In the genomic region with DNA sequence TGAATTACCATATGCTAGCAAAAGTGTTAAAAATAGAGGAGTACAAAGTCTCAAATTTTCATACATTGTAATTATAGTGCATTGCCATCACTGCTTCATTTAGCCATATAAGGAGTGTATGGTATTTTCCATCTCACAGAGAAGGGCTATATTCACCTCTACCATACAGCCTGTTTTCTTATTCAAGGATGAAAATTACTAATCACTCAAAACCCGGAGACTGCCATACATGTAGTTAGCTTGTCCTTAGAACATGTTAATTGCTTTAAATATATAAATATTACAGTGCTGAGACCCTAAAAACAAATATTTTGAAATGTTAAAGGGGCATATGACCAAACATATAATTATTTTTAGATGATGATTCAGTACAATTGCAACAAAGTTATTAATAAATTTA, we compare ENCODE assay signal across 8 cellular contexts. TPM values are rescaled to one million over a fixed set of nuclear protein-coding genes. Genes with fewer than 3 reads are reported as not detected.
DNase-seq lines count a peak whose midpoint lies in the region; ATAC-seq and TF ChIP-seq lines count a peak whose summit lies in the region.

No MANE protein-coding gene starts in this region.

- peaks cover 46% of the 10 kb centered on the region for H3K4me1 ChIP-seq in Karpas-422 (ENCODE audit: low read length)

- TF ChIP-seq CTCF in AG04450 (IDR thresholded peaks at IDR 0.05; ENCODE audit: low read depth, low read length) (no peak), coronary artery (IDR thresholded peaks at IDR 0.05) (no peak), nephron progenitor cell (IDR thresholded peaks at IDR 0.05) (no peak)

- no peaks in the 10 kb centered on the region for H4K20me1 ChIP-seq in Karpas-422 (ENCODE audit: insufficient read depth, low read depth, low read length)

- H3K4me3 Mint-ChIP-seq in nephron progenitor cell = peak overlapping the region; percentile 88

- H3K27me3 ChIP-seq in AG04450 (ENCODE audit: control insufficient read depth, insufficient read depth, low read length) = no peaks in the 10 kb centered on the region
- H3K27me3 ChIP-seq in Karpas-422 (ENCODE audit: low read length) = no peaks in the 10 kb centered on the region

- H3K9ac ChIP-seq in Karpas-422 (ENCODE audit: low read length) = peak overlapping the region; percentile 89

- ATAC-seq in HG02885 (IDR thresholded peaks at IDR 0.05; ENCODE audit: poor library complexity, unreplicated experiment) = no peak
- no peak for ATAC-seq in GM19023 (IDR thresholded peaks at IDR 0.05; ENCODE audit: unreplicated experiment)
- ATAC-seq in HG03108 (IDR thresholded peaks at IDR 0.05; ENCODE audit: unreplicated experiment) = no peak

- H3K9me3 ChIP-seq in AG04450 (ENCODE audit: control insufficient read depth, insufficient read depth, low read length) = no peaks in the 10 kb centered on the region; the same call in 1 of the 2 replicates
- no peaks in the 10 kb centered on the region for H3K9me3 ChIP-seq in Karpas-422 (ENCODE audit: low read length)

- H2AFZ ChIP-seq in Karpas-422 (ENCODE audit: low read length) = no peak overlapping the region

- H3K36me3 ChIP-seq in Karpas-422 (ENCODE audit: insufficient read depth, low read length) = no peaks in the 10 kb centered on the region

- peaks cover 37% of the 10 kb centered on the region for H3K4me1 Mint-ChIP-seq in nephron progenitor cell

- H3K27ac ChIP-seq in AG04450 (ENCODE audit: low read depth, low read length) (no peak overlapping the region), Karpas-422 (ENCODE audit: low read length) (peak overlapping the region; percentile 98), coronary artery (peak overlapping the region; percentile 70 to 87)

- no peaks in the 10 kb centered on the region for H3K9me2 ChIP-seq in Karpas-422 (replicated peaks; ENCODE audit: insufficient read depth, low read length)

- no peaks in the 10 kb centered on the region for H3K9me3 Mint-ChIP-seq in nephron progenitor cell

- peaks cover 31% of the 10 kb centered on the region for H3K79me2 ChIP-seq in Karpas-422 (ENCODE audit: low read length)

- CTCF ChIA-PET in AG04450 (lab: Charles Lee) = no interaction called here

- peak overlapping the region; percentile 76 for H3K4me3 ChIP-seq in AG04450 (ENCODE audit: low read depth, low read length)
- H3K4me3 ChIP-seq in Karpas-422 (ENCODE audit: low read length) = peak overlapping the region; percentile 93
- H3K4me3 ChIP-seq in coronary artery = peak overlapping the region; percentile 84

- POLR2A ChIA-PET in AG04450 (lab: Yijun Ruan, JAX) = interaction anchor here (1.1 kb wide), 1 partner anchor 131 kb away, joined by 5 read pairs; no protein-coding TSS in a partner anchor

- H3K27ac Mint-ChIP-seq in nephron progenitor cell = no peak overlapping the region

- no peaks in the 10 kb centered on the region for H3K36me3 Mint-ChIP-seq in nephron progenitor cell (ENCODE audit: low read depth)

- H3K4me2 ChIP-seq in Karpas-422 (ENCODE audit: low read depth, low read length, poor library complexity, severe bottlenecking) = peak overlapping the region; percentile 93

- DNase-seq in AG04450 (ENCODE audit: low read depth, low spot score) = no peak
- no peak for DNase-seq in Karpas-422
- no peak for DNase-seq in coronary artery (ENCODE audit: low spot score)
- no peak for DNase-seq in nephron progenitor cell
- DNase-seq in dermis blood vessel endothelial cell = no peak

- H3K27me3 Mint-ChIP-seq in nephron progenitor cell (ENCODE audit: low read depth, poor library complexity) = peaks cover 63% of the 10 kb centered on the region

RNA-seq across cellular contexts. Expression of a gene that starts 49.4 kb away (rescaled TPM):
- 0.36 TPM in 2 replicates for polyA plus RNA-seq in AG04450 (2011; rRNA removed)
- polyA minus RNA-seq in AG04450 (2011; rRNA and poly(A)+ RNA removed) = 0.74 and 0.78 TPM in 2 replicates
- 3.0 and 6.0 TPM in 2 replicates for total RNA-seq in Karpas-422 (2014; rRNA removed; shearing (Covaris generic); ENCODE audit: low replicate concordance)
- 1.7 and 2.5 TPM in 2 replicates for total RNA-seq in dermis blood vessel endothelial cell

RNA-seq across cellular contexts. Expression of a gene that starts 49.5 kb away (rescaled TPM):
- polyA plus RNA-seq in AG04450 (2011; rRNA removed) = 26.3 and 34.9 TPM in 2 replicates
- polyA minus RNA-seq in AG04450 (2011; rRNA and poly(A)+ RNA removed) = 12.8 and 21.7 TPM in 2 replicates
- total RNA-seq in Karpas-422 (2014; rRNA removed; shearing (Covaris generic); ENCODE audit: low replicate concordance) = 3.3 and 7.6 TPM in 2 replicates
- 40.2 and 41.2 TPM in 2 replicates for total RNA-seq in dermis blood vessel endothelial cell
